Comparison of ENCODE assay signal across 16 cellular contexts in genomic region chr5:31889131-31889561, GRCh38.
DNase-seq lines count a peak whose midpoint lies in the region; ATAC-seq, FAIRE-seq and TF ChIP-seq lines count a peak whose summit lies in the region.
"Had no signal": no experiment of that assay in that cellular context is flagged by ENCODE, and none has a peak within 500 bp of the region (broad histone marks: within the 10 kb centered on the region; RNA-seq: fewer than 3 reads in every experiment).

No MANE protein-coding gene starts in this region.

- H3K9me3 ChIP-seq in astrocyte (ENCODE audit: insufficient read depth, low read depth, low read length) (no peaks in the 10 kb centered on the region), left lung (no peaks in the 10 kb centered on the region), thyroid gland (no peaks in the 10 kb centered on the region), Karpas-422 (ENCODE audit: low read length) (no peaks in the 10 kb centered on the region)

- H3K79me2 ChIP-seq in astrocyte (ENCODE audit: insufficient read depth, low read length) (no peaks in the 10 kb centered on the region), Karpas-422 (ENCODE audit: low read length) (no peaks in the 10 kb centered on the region)

- H3K36me3 ChIP-seq in astrocyte (ENCODE audit: insufficient read depth, low read length), result no peaks in the 10 kb centered on the region
- H3K36me3 ChIP-seq in left lung, result no peaks in the 10 kb centered on the region
- no peaks in the 10 kb centered on the region for H3K36me3 ChIP-seq in thyroid gland
- no peaks in the 10 kb centered on the region for H3K36me3 ChIP-seq in Karpas-422 (ENCODE audit: insufficient read depth, low read length)

- peak; percentile 34 for DNase-seq in DMS153 (lab: John Stamatoyannopoulos, UW)
- DNase-seq in DMS153 treated with DMSO at 0.1 percent for 48 hours (lab: John Stamatoyannopoulos, UW; ENCODE audit: unreplicated experiment), result no peak
- DNase-seq in astrocyte (ENCODE audit: low read depth), result peak; percentile 11
- DNase-seq in left lung, result no peak
- DNase-seq in thyroid gland, result peak; percentile 32 to 37
- no peak for DNase-seq in activated CD4-positive, CD25-positive, alpha-beta regulatory T cell (lab: John Stamatoyannopoulos, UW)
- DNase-seq in NCI-H187 (lab: John Stamatoyannopoulos, UW), result no peak
- no peak for DNase-seq in Karpas-422
- DNase-seq: activated naive CD4-positive, alpha-beta T cell treated with anti-CD3 and anti-CD28 coated beads, Interleukin-2, amount 10 ng/mL, durations not matched to agents 7 days and 5 days; CD8-positive, alpha-beta memory T cell; KG1; naive thymus-derived CD8-positive, alpha-beta T cell; RPMI8226; T-helper 9 cell had no signal

- H4K20me1 ChIP-seq in astrocyte (ENCODE audit: insufficient read depth, low read length) (no peaks in the 10 kb centered on the region), Karpas-422 (ENCODE audit: insufficient read depth, low read depth, low read length) (no peaks in the 10 kb centered on the region)

- no peak for FAIRE-seq in astrocyte (lab: Jason Lieb, UNC)
- FAIRE-seq: keratinocyte had no signal

- ATAC-seq in left lung, result peak; percentile 57
- ATAC-seq: naive thymus-derived CD8-positive, alpha-beta T cell had no signal

- H3K4me2 ChIP-seq in astrocyte (ENCODE audit: low read length) (no peak overlapping the region), Karpas-422 (ENCODE audit: low read depth, low read length, poor library complexity, severe bottlenecking) (no peak overlapping the region)

- H2AFZ ChIP-seq in astrocyte (ENCODE audit: low read depth, low read length), result peak overlapping the region; percentile 45
- no peak overlapping the region for H2AFZ ChIP-seq in Karpas-422 (ENCODE audit: low read length)

- intact Hi-C loops in left lung (cut with DNase I), result no loop called here
- intact Hi-C loops in thyroid gland (cut with DNase I), result no loop called here

- H3K9ac ChIP-seq in astrocyte (ENCODE audit: low read length) (no peak overlapping the region), Karpas-422 (ENCODE audit: low read length) (no peak overlapping the region)

- H3K27ac ChIP-seq in astrocyte (ENCODE audit: low read depth, low read length) (no peak overlapping the region), left lung (peak overlapping the region; percentile 1 to 30), thyroid gland (peak overlapping the region in 1 of 3 donors; percentile 26), Karpas-422 (ENCODE audit: low read length) (no peak overlapping the region)
- H3K27ac ChIP-seq: 22Rv1 had no signal

- 20 to 23% methylated on average over 5 of the region's 5 CpGs for WGBS in thyroid gland, 2 donors

- no peak for TF ChIP-seq POLR2A in thyroid gland (IDR thresholded peaks at IDR 0.05)

- no peaks in the 10 kb centered on the region for H3K27me3 Mint-ChIP-seq in astrocyte (ENCODE audit: low read depth, unreplicated experiment)
- H3K27me3 Mint-ChIP-seq: activated naive CD4-positive, alpha-beta T cell treated with anti-CD3 and anti-CD28 coated beads, Interleukin-2, amount 10 ng/mL, durations not matched to agents 7 days and 5 days had no signal

- no peak overlapping the region for H3K4me3 Mint-ChIP-seq in astrocyte (ENCODE audit: unreplicated experiment)
- H3K4me3 Mint-ChIP-seq: activated naive CD4-positive, alpha-beta T cell treated with anti-CD3 and anti-CD28 coated beads, Interleukin-2, amount 10 ng/mL, durations not matched to agents 7 days and 5 days; CD8-positive, alpha-beta memory T cell; naive thymus-derived CD8-positive, alpha-beta T cell had no signal

- TF ChIP-seq CTCF in astrocyte (IDR thresholded peaks at IDR 0.05; ENCODE audit: insufficient read depth, low read depth, low read length) (no peak), left lung (IDR thresholded peaks at IDR 0.05) (no peak), thyroid gland (IDR thresholded peaks at IDR 0.05) (no peak)

- H3K9me2 ChIP-seq in Karpas-422 (replicated peaks; ENCODE audit: insufficient read depth, low read length), result no peaks in the 10 kb centered on the region

- no peaks in the 10 kb centered on the region for H3K36me3 Mint-ChIP-seq in astrocyte (ENCODE audit: low read depth, unreplicated experiment)
- H3K36me3 Mint-ChIP-seq: activated naive CD4-positive, alpha-beta T cell treated with anti-CD3 and anti-CD28 coated beads, Interleukin-2, amount 10 ng/mL, durations not matched to agents 7 days and 5 days; CD8-positive, alpha-beta memory T cell had no signal

- H3K27me3 ChIP-seq in astrocyte (ENCODE audit: insufficient read depth, low read length), result peaks cover 5% of the 10 kb centered on the region
- no peaks in the 10 kb centered on the region for H3K27me3 ChIP-seq in left lung
- no peaks in the 10 kb centered on the region for H3K27me3 ChIP-seq in thyroid gland
- no peaks in the 10 kb centered on the region for H3K27me3 ChIP-seq in Karpas-422 (ENCODE audit: low read length)

- H3K27ac Mint-ChIP-seq in astrocyte (ENCODE audit: unreplicated experiment), result no peak overlapping the region
- H3K27ac Mint-ChIP-seq: activated naive CD4-positive, alpha-beta T cell treated with anti-CD3 and anti-CD28 coated beads, Interleukin-2, amount 10 ng/mL, durations not matched to agents 7 days and 5 days; CD8-positive, alpha-beta memory T cell; naive thymus-derived CD8-positive, alpha-beta T cell had no signal

- H3K4me1 Mint-ChIP-seq in astrocyte (ENCODE audit: low read depth, unreplicated experiment), result peaks cover 9% of the 10 kb centered on the region
- H3K4me1 Mint-ChIP-seq: activated naive CD4-positive, alpha-beta T cell treated with anti-CD3 and anti-CD28 coated beads, Interleukin-2, amount 10 ng/mL, durations not matched to agents 7 days and 5 days; CD8-positive, alpha-beta memory T cell had no signal

- H3K4me1 ChIP-seq in astrocyte (ENCODE audit: insufficient read depth, low read length) (no peaks in the 10 kb centered on the region), left lung (peaks cover 10 to 11% of the 10 kb centered on the region in 2 donors), thyroid gland (peaks cover 12 to 16% of the 10 kb centered on the region in 2 donors), Karpas-422 (ENCODE audit: low read length) (no peaks in the 10 kb centered on the region)

- H3K9me3 Mint-ChIP-seq in astrocyte (ENCODE audit: unreplicated experiment), result no peaks in the 10 kb centered on the region
- H3K9me3 Mint-ChIP-seq: activated naive CD4-positive, alpha-beta T cell treated with anti-CD3 and anti-CD28 coated beads, Interleukin-2, amount 10 ng/mL, durations not matched to agents 7 days and 5 days; CD8-positive, alpha-beta memory T cell; naive thymus-derived CD8-positive, alpha-beta T cell had no signal

- no peak overlapping the region for H3K4me3 ChIP-seq in astrocyte (ENCODE audit: insufficient read depth, low read depth, low read length)
- H3K4me3 ChIP-seq in left lung, result no peak overlapping the region
- no peak overlapping the region for H3K4me3 ChIP-seq in thyroid gland (replicated peaks in 1 of 3)
- H3K4me3 ChIP-seq in Karpas-422 (ENCODE audit: low read length), result no peak overlapping the region

Comparison
In these comparisons a context has a peak if more than half of its experiments do, and no peak if none do; other contexts are left out.
1. DNase-seq: peak in DMS153 (single experiment), astrocyte (single experiment) and thyroid gland (2 of 2); none in DMS153 treated with DMSO at 0.1 percent for 48 hours (single experiment), left lung (0 of 2), activated CD4-positive, CD25-positive, alpha-beta regulatory T cell (0 of 4), NCI-H187 (0 of 2) and Karpas-422 (single experiment).
2. H3K27ac ChIP-seq: peak in left lung (2 of 2); none in astrocyte (single experiment) and Karpas-422 (single experiment).